ENCODE assay signal across 10 cellular contexts in genomic region chr6:29968130-29968529, GRCh38. TPM values are rescaled to one million over a fixed set of nuclear protein-coding genes. Genes with fewer than 3 reads are reported as not detected.
DNase-seq lines count a peak whose midpoint lies in the region; TF ChIP-seq lines count a peak whose summit lies in the region.
"Had no signal": no experiment of that assay in that cellular context is flagged by ENCODE, and none has a peak within 500 bp of the region (broad histone marks: within the 10 kb centered on the region; RNA-seq: fewer than 3 reads in every experiment).

No MANE protein-coding gene starts in this region.

- H3K27ac ChIP-seq in GM23248 (no peak overlapping the region), sigmoid colon (no peak overlapping the region)

- H3F3A ChIP-seq in GM23248 (ENCODE audit: insufficient read depth) = peaks cover 22% of the 10 kb centered on the region
- H3F3A ChIP-seq in Loucy (ENCODE audit: low read depth) = peaks cover 14% of the 10 kb centered on the region

- H3K4me3 ChIP-seq in GM23248 (no peak overlapping the region), Loucy (ENCODE audit: low read length, poor library complexity, severe bottlenecking) (no peak overlapping the region), HAP-1 (no peak overlapping the region), sigmoid colon (no peak overlapping the region)

- in situ Hi-C loops in GM23248 (cut with MboI) (no loop called here), HAP-1 (cut with MboI; ENCODE audit: low sequenced_read_pairs) (no loop called here)

- intact Hi-C loops in sigmoid colon (cut with DNase I) = no loop called here

- no peak for TF ChIP-seq POLR2A in sigmoid colon (IDR thresholded peaks at IDR 0.05)

- peaks cover 12% of the 10 kb centered on the region for H3K27me3 Mint-ChIP-seq in chondrocyte (ENCODE audit: low read depth)
- H3K27me3 Mint-ChIP-seq: activated CD8-positive, alpha-beta T cell treated with anti-CD3 and anti-CD28 coated beads for 36 hours had no signal

- H3K4me1 ChIP-seq in GM23248 (ENCODE audit: insufficient read depth) (peaks cover 33% of the 10 kb centered on the region), Loucy (ENCODE audit: insufficient read depth, low read length, poor library complexity, severe bottlenecking) (peaks cover 42% of the 10 kb centered on the region), HAP-1 (peaks cover 17% of the 10 kb centered on the region), sigmoid colon (peaks cover 0 to 44% (median 39%) of the 10 kb centered on the region in 4 donors)

- H3K9me3 ChIP-seq in GM23248 (ENCODE audit: low read depth) (no peaks in the 10 kb centered on the region), Loucy (ENCODE audit: insufficient read depth, low read depth, low read length) (no peaks in the 10 kb centered on the region), HAP-1 (no peaks in the 10 kb centered on the region; the same call in 1 of the 2 replicates), sigmoid colon (no peaks in the 10 kb centered on the region)

- H2AFZ ChIP-seq in GM23248 (no peak overlapping the region), Loucy (ENCODE audit: low read length) (no peak overlapping the region)

- no peaks in the 10 kb centered on the region for H3K79me2 ChIP-seq in GM23248 (ENCODE audit: insufficient read depth)
- 0 out of 2 replicates have a peak, but pooled peaks cover 5% of the 10 kb centered on the region for H3K79me2 ChIP-seq in Loucy (ENCODE audit: insufficient read depth, low read length)

- no peaks in the 10 kb centered on the region for H4K20me1 ChIP-seq in GM23248 (ENCODE audit: insufficient read depth)
- no peaks in the 10 kb centered on the region for H4K20me1 ChIP-seq in Loucy (ENCODE audit: insufficient read depth, low read length, poor library complexity, severe bottlenecking)

- TF ChIP-seq EP300 in sigmoid colon (IDR thresholded peaks at IDR 0.05) = no peak

- H3K36me3 ChIP-seq in GM23248 (ENCODE audit: low read depth) (no peaks in the 10 kb centered on the region), Loucy (ENCODE audit: insufficient read depth, low read length) (no peaks in the 10 kb centered on the region), HAP-1 (replicated peaks) (no peaks in the 10 kb centered on the region), sigmoid colon (no peaks in the 10 kb centered on the region)

- peaks cover 42% of the 10 kb centered on the region for H3K4me1 Mint-ChIP-seq in chondrocyte (ENCODE audit: low read depth)

- H3K4me2 ChIP-seq in GM23248 (ENCODE audit: unreplicated experiment) (no peak overlapping the region), Loucy (ENCODE audit: low read depth, low read length, poor library complexity, severe bottlenecking) (peak overlapping the region; percentile 99)

- no peak overlapping the region for H3K4me3 Mint-ChIP-seq in chondrocyte (ENCODE audit: unreplicated experiment)
- H3K4me3 Mint-ChIP-seq: activated CD8-positive, alpha-beta T cell treated with anti-CD3 and anti-CD28 coated beads for 36 hours had no signal

- H3K9ac ChIP-seq in GM23248 (no peak overlapping the region), Loucy (ENCODE audit: low read depth, low read length, poor library complexity, severe bottlenecking) (no peak overlapping the region)

- no peaks in the 10 kb centered on the region for H3K36me3 Mint-ChIP-seq in chondrocyte (ENCODE audit: low read depth)

- H3K9me3 Mint-ChIP-seq in chondrocyte (ENCODE audit: low read depth) = no peaks in the 10 kb centered on the region
- H3K9me3 Mint-ChIP-seq: activated CD8-positive, alpha-beta T cell treated with anti-CD3 and anti-CD28 coated beads for 36 hours had no signal

- TF ChIP-seq CTCF in Loucy (conservative IDR thresholded peaks at IDR 0.05; ENCODE audit: low read length) (no peak; the same call in 1 of the 2 replicates), chondrocyte (IDR thresholded peaks at IDR 0.05) (peak; percentile 17), sigmoid colon (IDR thresholded peaks at IDR 0.05) (no peak)

- no peak overlapping the region for H3K27ac Mint-ChIP-seq in chondrocyte (ENCODE audit: unreplicated experiment)
- H3K27ac Mint-ChIP-seq: activated CD8-positive, alpha-beta T cell treated with anti-CD3 and anti-CD28 coated beads for 36 hours had no signal

- H3K27me3 ChIP-seq in GM23248 (replicated peaks; ENCODE audit: insufficient read depth) (no peaks in the 10 kb centered on the region), Loucy (ENCODE audit: insufficient read depth, low read length, poor library complexity, severe bottlenecking) (no peaks in the 10 kb centered on the region), HAP-1 (ENCODE audit: low read depth) (no peaks in the 10 kb centered on the region), sigmoid colon (no peaks in the 10 kb centered on the region)

- DNase-seq in GM23248 (peak; percentile 23), chondrocyte (ENCODE audit: low spot score) (no peak), myocyte (ENCODE audit: low read depth) (peak; percentile 91), HAP-1 (ENCODE audit: low spot score in 2 of 2) (no peak), sigmoid colon (no peak), NCI-H187 treated with DMSO at 0.1 percent for 48 hours (lab: John Stamatoyannopoulos, UW) (no peak), AML-193 (lab: John Stamatoyannopoulos, UW) (no peak)
- DNase-seq: activated CD8-positive, alpha-beta T cell treated with anti-CD3 and anti-CD28 coated beads for 36 hours; activated gamma-delta T cell had no signal

- H3K9me2 ChIP-seq in GM23248 (ENCODE audit: insufficient read depth) = no peaks in the 10 kb centered on the region
- H3K9me2 ChIP-seq in Loucy (replicated peaks; ENCODE audit: low read depth, low read length) = no peaks in the 10 kb centered on the region

- 25 to 37% methylated on average over 2 of the region's 2 CpGs for WGBS in GM23248 (ENCODE audit: low coverage in 1 of 2, low lambda C conversion rate in 2 of 2, missing lambda C conversion rate in 2 of 2), 2 experiments
- WGBS in sigmoid colon, 2 donors = 26 to 73% methylated on average over 2 of the region's 2 CpGs

RNA-seq across cellular contexts. Expression of gene HLA-A, which starts 25.8 kb away (rescaled TPM):
- total RNA-seq in GM23248 (2014; rRNA removed; shearing (Covaris generic)) = 546 and 634 TPM in 2 replicates
- 508 and 529 TPM in 2 replicates for polyA plus RNA-seq in GM23248 (2016; fragmentation: Nextera tagmentation; extraction: Ambion mirVana)
- 110 to 191 TPM (median 187 TPM) in 3 replicates for total RNA-seq in chondrocyte
- total RNA-seq in myocyte = 1,062 and 1,076 TPM in 2 replicates
- polyA plus RNA-seq in myocyte (2012) = 656 TPM
- total RNA-seq in sigmoid colon = 100 to 1,000 TPM; 279 to 524 (median 398) TPM
- 1,000 to 10,000 TPM in 1 of 3 donors, 100 to 1,000 TPM in 2; 302 to 2,938 (median 684) TPM for polyA plus RNA-seq in sigmoid colon

Comparison
In these comparisons a context has a peak if more than half of its experiments do, and no peak if none do; other contexts are left out.
1. DNase-seq: peak in GM23248 (single experiment) and myocyte (single experiment); none in chondrocyte (single experiment), HAP-1 (0 of 2), sigmoid colon (single experiment), NCI-H187 treated with DMSO at 0.1 percent for 48 hours (single experiment) and AML-193 (0 of 2).